12 cellular contexts compared by ENCODE assay signal in the genomic region with DNA sequence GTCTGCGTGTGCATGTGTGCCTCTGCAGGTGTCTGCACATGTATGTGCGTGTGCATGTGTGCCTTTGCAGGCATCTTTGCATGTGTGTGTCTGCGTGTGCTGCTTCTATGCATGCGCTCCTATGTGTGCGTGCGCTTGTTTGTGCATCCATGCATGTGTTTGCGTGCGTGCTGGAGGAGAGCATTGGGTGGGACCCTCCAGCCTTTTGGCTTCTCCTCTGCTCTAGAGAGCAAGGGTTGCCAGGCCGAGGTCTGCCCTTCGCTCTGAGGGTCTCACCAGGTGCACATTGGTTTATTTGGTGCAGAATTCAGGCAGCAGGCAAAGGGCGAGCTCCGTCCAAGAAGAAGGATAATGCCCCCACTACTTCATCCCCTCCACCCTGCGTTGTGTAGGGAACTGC. TPM values are rescaled to one million over a fixed set of nuclear protein-coding genes. Genes with fewer than 3 reads are reported as not detected.
DNase-seq lines count a peak whose midpoint lies in the region; ATAC-seq and TF ChIP-seq lines count a peak whose summit lies in the region.
"Had no signal": no experiment of that assay in that cellular context is flagged by ENCODE, and none has a peak within 500 bp of the region (broad histone marks: within the 10 kb centered on the region; RNA-seq: fewer than 3 reads in every experiment).

No MANE protein-coding gene starts in this region.

- H3K9me3 Mint-ChIP-seq in T-helper 2 cell treated with Interferon-gamma antibody and Interleukin-4, amounts not matched to agents 5 μg/mL and 100 μg/mL, for 36 hours = peaks cover 7% of the 10 kb centered on the region
- peaks cover 6% of the 10 kb centered on the region for H3K9me3 Mint-ChIP-seq in activated CD8-positive, alpha-beta T cell treated with anti-CD3 and anti-CD28 coated beads for 36 hours
- peaks cover 6% of the 10 kb centered on the region for H3K9me3 Mint-ChIP-seq in stimulated activated memory B cell treated with anti-CD40 and anti-IgM and Interleukin-4, amounts not matched to agents 10 μg/mL and 1 μg/mL and 100 μg/mL, for 72 hours

- H3K4me1 Mint-ChIP-seq in T-helper 2 cell treated with Interferon-gamma antibody and Interleukin-4, amounts not matched to agents 5 μg/mL and 100 μg/mL, for 36 hours (ENCODE audit: low read depth) = peaks cover 2% of the 10 kb centered on the region
- H3K4me1 Mint-ChIP-seq in activated CD8-positive, alpha-beta T cell treated with anti-CD3 and anti-CD28 coated beads for 36 hours (ENCODE audit: low read depth) = peaks cover 9% of the 10 kb centered on the region
- peaks cover 16% of the 10 kb centered on the region for H3K4me1 Mint-ChIP-seq in stimulated activated memory B cell treated with anti-CD40 and anti-IgM and Interleukin-4, amounts not matched to agents 10 μg/mL and 1 μg/mL and 100 μg/mL, for 72 hours

- peak overlapping the region; percentile 85 for H3K4me3 Mint-ChIP-seq in T-helper 2 cell treated with Interferon-gamma antibody and Interleukin-4, amounts not matched to agents 5 μg/mL and 100 μg/mL, for 36 hours
- peak overlapping the region; percentile 71 for H3K4me3 Mint-ChIP-seq in activated CD8-positive, alpha-beta T cell treated with anti-CD3 and anti-CD28 coated beads for 36 hours
- peak overlapping the region; percentile 87 for H3K4me3 Mint-ChIP-seq in stimulated activated memory B cell treated with anti-CD40 and anti-IgM and Interleukin-4, amounts not matched to agents 10 μg/mL and 1 μg/mL and 100 μg/mL, for 72 hours

- intact Hi-C loops in activated CD8-positive, alpha-beta T cell treated with anti-CD3 and anti-CD28 coated beads for 36 hours (cut with micrococcal nuclease) = no loop called here

- no peak for DNase-seq in T-helper 2 cell treated with Interferon-gamma antibody and Interleukin-4, amounts not matched to agents 5 μg/mL and 100 μg/mL, for 36 hours (ENCODE audit: low spot score)
- DNase-seq in T-helper 2 cell (no peak), 8988T (no peak), NCI-H1105 (lab: John Stamatoyannopoulos, UW) (no peak)
- DNase-seq in activated CD8-positive, alpha-beta T cell treated with anti-CD3 and anti-CD28 coated beads for 36 hours = no peak
- DNase-seq: ACHN; H7; NK-92 treated with Interleukin-12 subunit alpha and Interleukin-12 subunit beta, amount 100 ng/mL, for 24 hours; stimulated activated CD4-positive, alpha-beta T cell treated with anti-CD3 and anti-CD28 coated beads, Interleukin-2, amount 100 ng/mL, for 24 hours had no signal

- CTCF ChIA-PET in activated CD8-positive, alpha-beta T cell treated with anti-CD3 and anti-CD28 coated beads for 36 hours (lab: Charles Lee) = interaction anchor here (1.6 kb wide), 1 partner anchor 31 kb away, joined by 4 read pairs; no protein-coding TSS in a partner anchor

- POLR2A ChIA-PET in activated CD8-positive, alpha-beta T cell treated with anti-CD3 and anti-CD28 coated beads for 36 hours (lab: Charles Lee) = interaction anchor here (1.3 kb wide), 1 partner anchor 17 kb away, joined by 3 read pairs; the partner anchor contains the start of gene FN3KRP

- no peak overlapping the region for H3K9ac ChIP-seq in iPS-18a (ENCODE audit: low read length)

- no peak overlapping the region for H3K27ac Mint-ChIP-seq in T-helper 2 cell treated with Interferon-gamma antibody and Interleukin-4, amounts not matched to agents 5 μg/mL and 100 μg/mL, for 36 hours
- H3K27ac Mint-ChIP-seq in activated CD8-positive, alpha-beta T cell treated with anti-CD3 and anti-CD28 coated beads for 36 hours = no peak overlapping the region
- H3K27ac Mint-ChIP-seq in stimulated activated memory B cell treated with anti-CD40 and anti-IgM and Interleukin-4, amounts not matched to agents 10 μg/mL and 1 μg/mL and 100 μg/mL, for 72 hours = no peak overlapping the region

- no peaks in the 10 kb centered on the region for H3K9me3 ChIP-seq in iPS-18a (ENCODE audit: control insufficient read depth, low read depth, low read length)

- H3K4me1 ChIP-seq in iPS-18a (ENCODE audit: control insufficient read depth, low read depth, low read length) = no peaks in the 10 kb centered on the region

- ATAC-seq in activated CD8-positive, alpha-beta T cell treated with anti-CD3 and anti-CD28 coated beads for 36 hours = no peak
- no peak for ATAC-seq in stimulated activated memory B cell treated with anti-CD40 and anti-IgM and Interleukin-4, amounts not matched to agents 10 μg/mL and 1 μg/mL and 100 μg/mL, for 72 hours
- no peak for ATAC-seq in GM21526 (IDR thresholded peaks at IDR 0.05; ENCODE audit: low FRiP score, unreplicated experiment)

- no peaks in the 10 kb centered on the region for H3K36me3 ChIP-seq in iPS-18a (ENCODE audit: control insufficient read depth, low read depth, low read length)

- no peak for TF ChIP-seq CTCF in activated CD8-positive, alpha-beta T cell treated with anti-CD3 and anti-CD28 coated beads for 36 hours (IDR thresholded peaks at IDR 0.05)

- peaks cover 44% of the 10 kb centered on the region for H3K27me3 ChIP-seq in iPS-18a (ENCODE audit: control insufficient read depth, insufficient read depth, low read length)

- peak overlapping the region; percentile 59 for H3K4me3 ChIP-seq in iPS-18a (ENCODE audit: low read length)

- H3K27me3 Mint-ChIP-seq in T-helper 2 cell treated with Interferon-gamma antibody and Interleukin-4, amounts not matched to agents 5 μg/mL and 100 μg/mL, for 36 hours (ENCODE audit: low read depth) = peaks cover 8% of the 10 kb centered on the region
- peaks cover 4% of the 10 kb centered on the region for H3K27me3 Mint-ChIP-seq in activated CD8-positive, alpha-beta T cell treated with anti-CD3 and anti-CD28 coated beads for 36 hours
- peaks cover 28% of the 10 kb centered on the region for H3K27me3 Mint-ChIP-seq in stimulated activated memory B cell treated with anti-CD40 and anti-IgM and Interleukin-4, amounts not matched to agents 10 μg/mL and 1 μg/mL and 100 μg/mL, for 72 hours

- peaks cover 3% of the 10 kb centered on the region for H3K36me3 Mint-ChIP-seq in T-helper 2 cell treated with Interferon-gamma antibody and Interleukin-4, amounts not matched to agents 5 μg/mL and 100 μg/mL, for 36 hours (ENCODE audit: low read depth)
- H3K36me3 Mint-ChIP-seq in activated CD8-positive, alpha-beta T cell treated with anti-CD3 and anti-CD28 coated beads for 36 hours (ENCODE audit: low read depth) = peaks cover 6% of the 10 kb centered on the region
- H3K36me3 Mint-ChIP-seq in stimulated activated memory B cell treated with anti-CD40 and anti-IgM and Interleukin-4, amounts not matched to agents 10 μg/mL and 1 μg/mL and 100 μg/mL, for 72 hours = peaks cover 6% of the 10 kb centered on the region

- H3K27ac ChIP-seq in iPS-18a (ENCODE audit: low read length) = no peak overlapping the region

RNA-seq across cellular contexts. Expression of gene RAB40B, which starts 1.1 kb away (rescaled TPM):
- 1 to 10 TPM; 1.6 to 3.4 TPM for total RNA-seq in activated CD8-positive, alpha-beta T cell treated with anti-CD3 and anti-CD28 coated beads for 36 hours

RNA-seq across cellular contexts. Expression of gene FN3KRP, which starts 17.0 kb away (rescaled TPM):
- 10 to 100 TPM; 28.3 to 32.8 TPM for total RNA-seq in activated CD8-positive, alpha-beta T cell treated with anti-CD3 and anti-CD28 coated beads for 36 hours

RNA-seq across cellular contexts. Expression of gene FN3K, which starts 35.9 kb away (rescaled TPM):
- 1 to 10 TPM in 1 of 2 experiments, under 1 TPM in 1; 0.96 to 1.2 TPM for total RNA-seq in activated CD8-positive, alpha-beta T cell treated with anti-CD3 and anti-CD28 coated beads for 36 hours

RNA-seq across cellular contexts. Expression of gene WDR45B, which starts 51.3 kb away (rescaled TPM):
- 100 to 1,000 TPM; 127 to 132 TPM for total RNA-seq in activated CD8-positive, alpha-beta T cell treated with anti-CD3 and anti-CD28 coated beads for 36 hours

RNA-seq across cellular contexts. Expression of gene TBCD, which starts 52.3 kb away (rescaled TPM):
- total RNA-seq in activated CD8-positive, alpha-beta T cell treated with anti-CD3 and anti-CD28 coated beads for 36 hours = 10 to 100 TPM; 77.8 to 85.8 TPM
